Comparison of ENCODE assay signal across 21 cellular contexts in the genomic region with DNA sequence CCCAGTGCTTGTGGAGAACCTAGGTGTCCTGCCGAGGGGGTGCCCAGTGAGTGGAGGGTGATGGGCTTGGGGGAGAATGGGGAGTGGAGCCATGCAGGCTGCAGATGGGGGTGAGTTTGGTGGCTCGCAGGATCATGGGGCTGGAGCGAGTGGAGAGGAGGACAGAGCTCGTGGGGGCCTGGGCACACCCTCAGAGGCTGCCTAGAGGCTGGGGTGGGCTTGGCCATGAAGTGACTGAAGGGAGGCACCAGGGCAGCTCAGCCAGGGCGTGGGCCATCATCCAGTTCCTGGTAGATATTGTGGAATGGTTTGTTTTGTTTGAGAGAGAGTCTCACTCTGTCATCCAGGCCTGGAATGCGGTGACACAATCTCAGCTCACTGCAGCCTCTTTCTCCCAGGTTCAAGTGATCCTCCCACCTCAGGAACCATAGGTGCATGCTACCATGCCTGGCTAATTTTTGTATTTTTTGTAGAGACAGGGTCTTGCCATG. TPM values are rescaled to one million over a fixed set of nuclear protein-coding genes. Genes with fewer than 3 reads are reported as not detected.
DNase-seq lines count a peak whose midpoint lies in the region; ATAC-seq, FAIRE-seq and TF ChIP-seq lines count a peak whose summit lies in the region.
"Had no signal": no experiment of that assay in that cellular context is flagged by ENCODE, and none has a peak within 500 bp of the region (broad histone marks: within the 10 kb centered on the region; RNA-seq: fewer than 3 reads in every experiment).

No MANE protein-coding gene starts in this region.

- intact Hi-C loops in lower lobe of right lung (cut with DNase I), result no loop called here

- peak; percentile 9 for DNase-seq in AG10803 (ENCODE audit: low read depth)
- peak; percentile 36 for DNase-seq in H54 (ENCODE audit: insufficient read length, low spot score)
- DNase-seq in bronchial epithelial cell (ENCODE audit: low read depth), result peak; percentile 7
- no peak for DNase-seq in lower lobe of right lung
- DNase-seq in KG1 (lab: John Stamatoyannopoulos, UW), result no peak
- DNase-seq in D721Med (ENCODE audit: insufficient read length, low spot score), result no peak
- DNase-seq in activated CD4-positive, CD25-positive, alpha-beta regulatory T cell treated with anti-CD3 and anti-CD28 coated beads, Interleukin-2, amount 50 U/mL, for 72 hours, result no peak
- DNase-seq: activated CD4-positive, alpha-beta T cell treated with anti-CD3 and anti-CD28 coated beads, Interleukin-2, amount 50 U/mL, for 4 hours; activated naive CD8-positive, alpha-beta T cell treated with anti-CD3 and anti-CD28 coated beads, Interleukin-2, amount 50 U/mL, for 24 hours; CD8-positive, alpha-beta T cell; effector CD8-positive, alpha-beta T cell; midbrain; NCI-H1417 treated with DMSO at 0.1 percent for 48 hours; right cardiac atrium; uterus had no signal

- no peaks in the 10 kb centered on the region for H3K4me1 ChIP-seq in lower lobe of right lung
- H3K4me1 ChIP-seq: uterus had no signal

- H3K27me3 ChIP-seq in bronchial epithelial cell (ENCODE audit: control insufficient read depth, insufficient read depth, low read length) (no peaks in the 10 kb centered on the region), lower lobe of right lung (ENCODE audit: low read depth) (no peaks in the 10 kb centered on the region)
- H3K27me3 ChIP-seq: cardiac muscle cell, uterus had no signal

- H3K27ac ChIP-seq in lower lobe of right lung, result no peak overlapping the region
- H3K27ac ChIP-seq: cardiac muscle cell, uterus had no signal

- no peaks in the 10 kb centered on the region for H3K9me3 ChIP-seq in lower lobe of right lung
- H3K9me3 ChIP-seq: uterus had no signal

- ATAC-seq in lower lobe of right lung, result peak; percentile 64 to 72
- no peak for ATAC-seq in GM21619 (IDR thresholded peaks at IDR 0.05; ENCODE audit: unreplicated experiment)
- ATAC-seq: activated naive CD8-positive, alpha-beta T cell treated with anti-CD3 and anti-CD28 coated beads, Interleukin-2, amount 50 U/mL, for 24 hours had no signal

- H3K4me3 ChIP-seq in AG10803 (ENCODE audit: low read length), result no peak overlapping the region
- H3K4me3 ChIP-seq in bronchial epithelial cell (ENCODE audit: low read depth, low read length), result no peak overlapping the region
- no peak overlapping the region for H3K4me3 ChIP-seq in lower lobe of right lung
- H3K4me3 ChIP-seq: cardiac muscle cell, uterus had no signal

- TF ChIP-seq CTCF in AG10803 (conservative IDR thresholded peaks at IDR 0.05; ENCODE audit: low read length), result no peak
- no peak for TF ChIP-seq CTCF in bronchial epithelial cell (IDR thresholded peaks at IDR 0.05; ENCODE audit: insufficient read depth, low read length, severe bottlenecking)
- no peak for TF ChIP-seq CTCF in lower lobe of right lung (IDR thresholded peaks at IDR 0.05)
- TF ChIP-seq CTCF in D721Med (IDR thresholded peaks at IDR 0.05; ENCODE audit: insufficient read depth, missing control alignments), result no peak

- TF ChIP-seq POLR2A in H54 (IDR thresholded peaks at IDR 0.05; ENCODE audit: low read depth, low read length), result no peak

- H3K36me3 ChIP-seq in bronchial epithelial cell (ENCODE audit: control insufficient read depth, insufficient read depth, low read length), result no peaks in the 10 kb centered on the region
- H3K36me3 ChIP-seq in lower lobe of right lung, result peaks cover 45% of the 10 kb centered on the region
- H3K36me3 ChIP-seq: uterus had no signal

- FAIRE-seq in H54 (lab: Jason Lieb, UNC), result no peak
- FAIRE-seq in bronchial epithelial cell (lab: Jason Lieb, UNC), result no peak
- no peak for FAIRE-seq in D721Med (lab: Jason Lieb, UNC)
- FAIRE-seq: keratinocyte, TTC549 had no signal

RNA-seq across cellular contexts. Expression of gene AMN, which starts 43.4 kb away (rescaled TPM):
- total RNA-seq in bronchial epithelial cell (4.2 and 6.5 TPM in 2 replicates), lower lobe of right lung (13.7 TPM)
- total RNA-seq: LHCN-M2, RPMI7951 had no signal

Comparison
In these comparisons a context has a peak if more than half of its experiments do, and no peak if none do; other contexts are left out.
1. DNase-seq: peak in AG10803 (single experiment), H54 (single experiment) and bronchial epithelial cell (single experiment); none in lower lobe of right lung (single experiment), KG1 (single experiment), D721Med (single experiment) and activated CD4-positive, CD25-positive, alpha-beta regulatory T cell treated with anti-CD3 and anti-CD28 coated beads, Interleukin-2, amount 50 U/mL, for 72 hours (single experiment).